Comparison of ENCODE assay signal across 9 cellular contexts in genomic region chr1:23793018-23793781, GRCh38. TPM values are rescaled to one million over a fixed set of nuclear protein-coding genes. Genes with fewer than 3 reads are reported as not detected.
DNase-seq lines count a peak whose midpoint lies in the region; ATAC-seq lines count a peak whose summit lies in the region.
"Had no signal": no experiment of that assay in that cellular context is flagged by ENCODE, and none has a peak within 500 bp of the region (broad histone marks: within the 10 kb centered on the region; RNA-seq: fewer than 3 reads in every experiment).

No MANE protein-coding gene starts in this region.

- H3K36me3 ChIP-seq in neuronal stem cell (replicated peaks in 1 of 2; ENCODE audit: control insufficient read depth in 2 of 2, insufficient read depth in 2 of 2, low read length in 2 of 2), result peaks cover 30 to 58% of the 10 kb centered on the region in 2 donors

- H2BK5ac ChIP-seq in neuronal stem cell (ENCODE audit: low read length), result no peak overlapping the region

- H3K4me3 ChIP-seq in neuronal stem cell (ENCODE audit: low read length in 2 of 2), result peak overlapping the region in 1 of 2 donors; percentile 96

- no CpG with 5 or more reads among the region's 16 CpGs for WGBS in neuronal stem cell (ENCODE audit: extremely low coverage in 2 of 2, insufficient read length in 2 of 2, insufficient replicate concordance in 1 of 2), 2 donors

- DNase-seq in G401 (ENCODE audit: low spot score) (peak; percentile 23), RPMI8226 (peak; percentile 64), dermis blood vessel endothelial cell (peak; percentile 45), neuronal stem cell (ENCODE audit: low spot score) (no peak), NCI-H2171 treated with DMSO at 0.1 percent for 48 hours (lab: John Stamatoyannopoulos, UW) (no peak), NK-92 (lab: John Stamatoyannopoulos, UW; ENCODE audit: unreplicated experiment) (no peak), putamen (ENCODE audit: low spot score) (no peak)

- H3K18ac ChIP-seq in neuronal stem cell (ENCODE audit: low read length), result peak overlapping the region; percentile 38

- H3K27me3 ChIP-seq in neuronal stem cell (ENCODE audit: control insufficient read depth in 3 of 3, insufficient read depth in 3 of 3, low read depth in 1 of 3, low read length in 3 of 3), result no peaks in the 10 kb centered on the region
- H3K27me3 ChIP-seq: gastrocnemius medialis had no signal

- H3K9me3 ChIP-seq in neuronal stem cell (replicated peaks in 1 of 2; ENCODE audit: control insufficient read depth in 2 of 2, insufficient read depth in 1 of 2, low read depth in 1 of 2, low read length in 2 of 2), result no peaks in the 10 kb centered on the region
- H3K9me3 ChIP-seq: gastrocnemius medialis had no signal

- peak overlapping the region; percentile 70 for H2AK5ac ChIP-seq in neuronal stem cell (ENCODE audit: low read depth, low read length)

- H3K14ac ChIP-seq in neuronal stem cell (ENCODE audit: low read length), result no peak overlapping the region

- H3K4ac ChIP-seq in neuronal stem cell (ENCODE audit: low read length), result no peak overlapping the region

- peak overlapping the region; percentile 10 for H2BK12ac ChIP-seq in neuronal stem cell (ENCODE audit: low read length)

- no peak for ATAC-seq in HG03280 (IDR thresholded peaks at IDR 0.05; ENCODE audit: unreplicated experiment)
- ATAC-seq: gastrocnemius medialis had no signal

- in situ Hi-C loops in G401 (cut with HindIII; ENCODE audit: low sequenced_read_pairs), result no loop called here

- no peak overlapping the region for H4K8ac ChIP-seq in neuronal stem cell (ENCODE audit: low read depth, low read length)

- H2AFZ ChIP-seq in neuronal stem cell (ENCODE audit: low read length), result no peak overlapping the region

- H4K91ac ChIP-seq in neuronal stem cell (ENCODE audit: low read depth, low read length, poor library complexity), result no peak overlapping the region

- peak overlapping the region; percentile 11 for H3K4me2 ChIP-seq in neuronal stem cell (ENCODE audit: insufficient read depth, low read length, poor library complexity, severe bottlenecking)

- no peak overlapping the region for H2BK15ac ChIP-seq in neuronal stem cell (ENCODE audit: low read length)

- H2BK120ac ChIP-seq in neuronal stem cell (ENCODE audit: low read depth, low read length), result no peak overlapping the region

- H3K27ac ChIP-seq in neuronal stem cell (replicated peaks; ENCODE audit: low read length), result no peak overlapping the region

- peaks cover 5 to 17% of the 10 kb centered on the region in 2 donors for H3K4me1 ChIP-seq in neuronal stem cell (ENCODE audit: control insufficient read depth in 2 of 2, insufficient read depth in 1 of 2, low read depth in 1 of 2, low read length in 2 of 2)

- peak overlapping the region; percentile 63 for H3K9ac ChIP-seq in neuronal stem cell (ENCODE audit: low read depth, low read length, poor library complexity)

- peak overlapping the region; percentile 55 for H3K23ac ChIP-seq in neuronal stem cell (ENCODE audit: low read depth, low read length, poor library complexity)

- peaks cover 20% of the 10 kb centered on the region for H3K79me1 ChIP-seq in neuronal stem cell (ENCODE audit: low read depth, low read length)

RNA-seq across cellular contexts. Expression of gene LYPLA2, which starts 2.3 kb away (rescaled TPM):
- total RNA-seq in G401 (2014; rRNA removed; shearing (Covaris generic)), result 99.8 and 119 TPM in 2 replicates
- 108 and 113 TPM in 2 replicates for total RNA-seq in dermis blood vessel endothelial cell
- 66.5 TPM for polyA plus RNA-seq in neuronal stem cell (2013, experiment 1 of 2)
- 66.6 TPM for polyA plus RNA-seq in neuronal stem cell (2013, experiment 2 of 2)

RNA-seq across cellular contexts. Expression of gene GALE, which starts 7.4 kb away (rescaled TPM):
- total RNA-seq in G401 (2014; rRNA removed; shearing (Covaris generic)), result 44.8 and 52.7 TPM in 2 replicates
- total RNA-seq in dermis blood vessel endothelial cell, result 34.7 and 42.2 TPM in 2 replicates
- polyA plus RNA-seq in neuronal stem cell (2013, experiment 1 of 2), result 24.0 TPM
- polyA plus RNA-seq in neuronal stem cell (2013, experiment 2 of 2), result 26.2 TPM

RNA-seq across cellular contexts. Expression of gene PITHD1, which starts 15.0 kb away (rescaled TPM):
- total RNA-seq in G401 (2014; rRNA removed; shearing (Covaris generic)), result 83.1 and 104 TPM in 2 replicates
- 41.2 and 43.8 TPM in 2 replicates for total RNA-seq in dermis blood vessel endothelial cell
- polyA plus RNA-seq in neuronal stem cell (2013, experiment 1 of 2), result 27.2 TPM
- polyA plus RNA-seq in neuronal stem cell (2013, experiment 2 of 2), result 27.3 TPM

RNA-seq across cellular contexts. Expression of gene HMGCL, which starts 32.0 kb away (rescaled TPM):
- 52.9 and 55.8 TPM in 2 replicates for total RNA-seq in G401 (2014; rRNA removed; shearing (Covaris generic))
- 52.5 and 59.9 TPM in 2 replicates for total RNA-seq in dermis blood vessel endothelial cell
- polyA plus RNA-seq in neuronal stem cell (2013, experiment 1 of 2), result 16.0 TPM
- 15.8 TPM for polyA plus RNA-seq in neuronal stem cell (2013, experiment 2 of 2)

RNA-seq across cellular contexts. Expression of gene ELOA, which starts 49.9 kb away (rescaled TPM):
- total RNA-seq in G401 (2014; rRNA removed; shearing (Covaris generic)), result 54.7 and 70.7 TPM in 2 replicates
- total RNA-seq in dermis blood vessel endothelial cell, result 26.2 and 29.6 TPM in 2 replicates
- 16.5 TPM for polyA plus RNA-seq in neuronal stem cell (2013, experiment 1 of 2)
- polyA plus RNA-seq in neuronal stem cell (2013, experiment 2 of 2), result 17.6 TPM

Comparison
In these comparisons a context has a peak if more than half of its experiments do, and no peak if none do; other contexts are left out.
1. DNase-seq: peak in G401 (single experiment), RPMI8226 (single experiment) and dermis blood vessel endothelial cell (single experiment); none in neuronal stem cell (single experiment), NCI-H2171 treated with DMSO at 0.1 percent for 48 hours (single experiment), NK-92 (single experiment) and putamen (single experiment).